22 cellular contexts compared by ENCODE assay signal in genomic region chr1:244705268-244706234, GRCh38. TPM values are rescaled to one million over a fixed set of nuclear protein-coding genes. Genes with fewer than 3 reads are reported as not detected.
DNase-seq lines count a peak whose midpoint lies in the region; ATAC-seq, FAIRE-seq and TF ChIP-seq lines count a peak whose summit lies in the region.
"Had no signal": no experiment of that assay in that cellular context is flagged by ENCODE, and none has a peak within 500 bp of the region (broad histone marks: within the 10 kb centered on the region; RNA-seq: fewer than 3 reads in every experiment).

No MANE protein-coding gene starts in this region.

- 64% methylated on average over 17 of the region's 17 CpGs for WGBS in right cardiac atrium

- H3K27ac Mint-ChIP-seq in astrocyte (ENCODE audit: unreplicated experiment), result peak overlapping the region; percentile 7
- H3K27ac Mint-ChIP-seq: mesothelial cell of epicardium had no signal

- H2AFZ ChIP-seq in astrocyte (ENCODE audit: low read depth, low read length), result no peak overlapping the region

- peaks cover 23% of the 10 kb centered on the region for H3K36me3 Mint-ChIP-seq in astrocyte (ENCODE audit: low read depth, unreplicated experiment)

- no peak overlapping the region for H3K4me2 ChIP-seq in astrocyte (ENCODE audit: low read length)
- H3K4me2 ChIP-seq: BLaER1 treated with 17β-estradiol and CSF1 and Interleukin-3, amounts not matched to agents 10 nM and 100 nM had no signal

- no peaks in the 10 kb centered on the region for H3K79me2 ChIP-seq in astrocyte (ENCODE audit: insufficient read depth, low read length)

- ATAC-seq in Right ventricle myocardium inferior (peak; percentile 31), right cardiac atrium (peak; percentile 32 to 44), upper lobe of right lung (peak; percentile 69)
- no peak for ATAC-seq in stimulated activated naive CD8-positive, alpha-beta T cell treated with anti-CD3 and anti-CD28 coated beads, Interleukin-15, Interleukin-2, amounts not matched to agents 100 U/mL and 50 U/mL, for 24 hours
- ATAC-seq: gastrocnemius medialis; naive thymus-derived CD8-positive, alpha-beta T cell had no signal

- H3K9ac ChIP-seq in astrocyte (ENCODE audit: low read length), result no peak overlapping the region
- H3K9ac ChIP-seq: BLaER1 treated with 17β-estradiol and CSF1 and Interleukin-3, amounts not matched to agents 10 nM and 100 nM had no signal

- peaks cover 28% of the 10 kb centered on the region for H3K36me3 ChIP-seq in right atrium auricular region
- peaks cover 15% of the 10 kb centered on the region for H3K36me3 ChIP-seq in astrocyte (ENCODE audit: insufficient read depth, low read length)
- H3K36me3 ChIP-seq in upper lobe of right lung, result peaks cover 36% of the 10 kb centered on the region

- H4K20me1 ChIP-seq in astrocyte (ENCODE audit: insufficient read depth, low read length), result no peaks in the 10 kb centered on the region

- no peak overlapping the region for H3K27ac ChIP-seq in right atrium auricular region
- H3K27ac ChIP-seq in astrocyte (ENCODE audit: low read depth, low read length), result no peak overlapping the region
- no peak overlapping the region for H3K27ac ChIP-seq in right cardiac atrium (ENCODE audit: low read length)
- no peak overlapping the region for H3K27ac ChIP-seq in upper lobe of right lung
- H3K27ac ChIP-seq: BLaER1 treated with 17β-estradiol and CSF1 and Interleukin-3, amounts not matched to agents 10 nM and 100 nM; gastrocnemius medialis; SK-N-MC had no signal

- H3K4me3 Mint-ChIP-seq in astrocyte (ENCODE audit: unreplicated experiment), result no peak overlapping the region
- H3K4me3 Mint-ChIP-seq: mesothelial cell of epicardium; naive thymus-derived CD8-positive, alpha-beta T cell had no signal

- DNase-seq in Right ventricle myocardium inferior (ENCODE audit: missing footprints) (no peak), right atrium auricular region (ENCODE audit: low spot score) (no peak), astrocyte (ENCODE audit: low read depth) (no peak), right cardiac atrium (peak in 1 of 3 donors; percentile 59), upper lobe of right lung (no peak), epidermal melanocyte (ENCODE audit: insufficient read length, low spot score) (no peak), COLO668 (lab: John Stamatoyannopoulos, UW; ENCODE audit: unreplicated experiment) (no peak)
- no peak for DNase-seq in stimulated activated naive CD8-positive, alpha-beta T cell treated with anti-CD3 and anti-CD28 coated beads, Interleukin-15, Interleukin-2, amounts not matched to agents 100 U/mL and 50 U/mL, for 24 hours
- DNase-seq: ACHN; activated CD4-positive, alpha-beta T cell treated with anti-CD3 and anti-CD28 coated beads, Interleukin-2, amount 50 U/mL, for 4 hours; activated gamma-delta T cell treated with Interleukin-2 at 50 U/mL for 16 hours; activated T-cell treated with anti-CD3 and anti-CD28 coated beads for 4 hours; central memory CD4-positive, alpha-beta T cell; gastrocnemius medialis; naive thymus-derived CD8-positive, alpha-beta T cell; NCI-H2171; NCI-H524 had no signal

- H3K9me3 Mint-ChIP-seq in astrocyte (ENCODE audit: unreplicated experiment), result no peaks in the 10 kb centered on the region

- intact Hi-C loops in Right ventricle myocardium inferior (cut with DNase I) (no loop called here), right cardiac atrium (cut with DNase I) (no loop called here), upper lobe of right lung (cut with DNase I) (no loop called here)

- H3K4me3 ChIP-seq in right atrium auricular region, result no peak overlapping the region
- H3K4me3 ChIP-seq in astrocyte (ENCODE audit: insufficient read depth, low read depth, low read length), result no peak overlapping the region
- no peak overlapping the region for H3K4me3 ChIP-seq in right cardiac atrium (ENCODE audit: low read length)
- no peak overlapping the region for H3K4me3 ChIP-seq in upper lobe of right lung
- H3K4me3 ChIP-seq: BLaER1 treated with 17β-estradiol and CSF1 and Interleukin-3, amounts not matched to agents 10 nM and 100 nM; gastrocnemius medialis; SK-N-MC had no signal

- TF ChIP-seq CTCF in right atrium auricular region (IDR thresholded peaks at IDR 0.05), result no peak
- no peak for TF ChIP-seq CTCF in astrocyte (IDR thresholded peaks at IDR 0.05; ENCODE audit: insufficient read depth, low read depth, low read length)
- no peak for TF ChIP-seq CTCF in upper lobe of right lung (IDR thresholded peaks at IDR 0.05)

- H3K27me3 Mint-ChIP-seq in astrocyte (ENCODE audit: low read depth, unreplicated experiment), result no peaks in the 10 kb centered on the region
- H3K27me3 Mint-ChIP-seq: naive thymus-derived CD8-positive, alpha-beta T cell had no signal

- H3K4me1 ChIP-seq in right atrium auricular region (peaks cover 0 to 16% of the 10 kb centered on the region in 2 donors), astrocyte (ENCODE audit: insufficient read depth, low read length) (no peaks in the 10 kb centered on the region), right cardiac atrium (ENCODE audit: control insufficient read depth, insufficient read depth, low read length) (no peaks in the 10 kb centered on the region), upper lobe of right lung (peaks cover 5% of the 10 kb centered on the region)
- H3K4me1 ChIP-seq: BLaER1 treated with 17β-estradiol and CSF1 and Interleukin-3, amounts not matched to agents 10 nM and 100 nM; gastrocnemius medialis had no signal

- no peak for FAIRE-seq in astrocyte (lab: Jason Lieb, UNC)
- FAIRE-seq: D721Med, H54 had no signal

- H3K27me3 ChIP-seq in right atrium auricular region (no peaks in the 10 kb centered on the region), astrocyte (ENCODE audit: insufficient read depth, low read length) (no peaks in the 10 kb centered on the region), right cardiac atrium (ENCODE audit: control insufficient read depth, insufficient read depth) (no peaks in the 10 kb centered on the region), upper lobe of right lung (no peaks in the 10 kb centered on the region)
- H3K27me3 ChIP-seq: BLaER1 treated with 17β-estradiol and CSF1 and Interleukin-3, amounts not matched to agents 10 nM and 100 nM; gastrocnemius medialis had no signal

- H3K9me3 ChIP-seq in right atrium auricular region (peaks cover 0 to 4% of the 10 kb centered on the region in 2 donors), astrocyte (ENCODE audit: insufficient read depth, low read depth, low read length) (no peaks in the 10 kb centered on the region), right cardiac atrium (ENCODE audit: control insufficient read depth, low read length) (no peaks in the 10 kb centered on the region), upper lobe of right lung (no peaks in the 10 kb centered on the region)
- H3K9me3 ChIP-seq: gastrocnemius medialis had no signal

- H3K4me1 Mint-ChIP-seq in astrocyte (ENCODE audit: low read depth, unreplicated experiment), result no peaks in the 10 kb centered on the region
- H3K4me1 Mint-ChIP-seq: naive thymus-derived CD8-positive, alpha-beta T cell had no signal

RNA-seq across cellular contexts. Expression of gene DESI2, which starts 52.6 kb away (rescaled TPM):
- total RNA-seq in Right ventricle myocardium inferior (21.2 TPM), right atrium auricular region (10 to 100 TPM; 26.8 to 29.1 TPM), astrocyte (49.1 and 49.2 TPM in 2 replicates), right cardiac atrium (10 to 100 TPM; 23.7 to 27.0 (median 24.6) TPM), upper lobe of right lung (53.1 TPM)
- polyA plus RNA-seq in right cardiac atrium, result 12.1 TPM
